Comparison of ENCODE assay signal across 1 cellular context in genomic region chr9:35703906-35704672, GRCh38.
A peak's percentile ranks its signal among the peaks of the same experiment; 100 is the strongest.
TF ChIP-seq lines count a peak whose summit lies in the region.

No MANE protein-coding gene starts in this region.

TF ChIP-seq in HepG2, 621 proteins besides CTCF, POLR2A, EP300 and RAD21:
- TF ChIP-seq ZIK1 (CRISPR knock-in tag; IDR thresholded peaks at IDR 0.05; ENCODE audit: borderline replicate concordance, low read depth), result no peak
- no peak for TF ChIP-seq SMC3 (IDR thresholded peaks at IDR 0.05; ENCODE audit: low read length)
- no peak for TF ChIP-seq TBX3 (IDR thresholded peaks at IDR 0.05; ENCODE audit: borderline replicate concordance)
- TF ChIP-seq AGO2 (optimal IDR thresholded peaks at IDR 0.05; ENCODE audit: low read depth, low read length), result peak; percentile 35
- no peak for TF ChIP-seq ZBTB14 (CRISPR knock-in tag; IDR thresholded peaks at IDR 0.05)
- no peak for TF ChIP-seq ZNF598 (CRISPR knock-in tag; IDR thresholded peaks at IDR 0.05; ENCODE audit: borderline replicate concordance)
- no peak for TF ChIP-seq CENPT (CRISPR knock-in tag; IDR thresholded peaks at IDR 0.05; ENCODE audit: low read depth)
- TF ChIP-seq ZNF18 (CRISPR knock-in tag; IDR thresholded peaks at IDR 0.05; ENCODE audit: insufficient replicate concordance), result no peak
- no peak for TF ChIP-seq ZNF501 (CRISPR knock-in tag; IDR thresholded peaks at IDR 0.05)
- TF ChIP-seq ZNF337 (CRISPR knock-in tag; IDR thresholded peaks at IDR 0.05; ENCODE audit: borderline replicate concordance, low read depth), result no peak
- TF ChIP-seq MNT (IDR thresholded peaks at IDR 0.05), result 0 out of 2 replicates have a peak, but pooled peaks have one; percentile 8
